Comparison of ENCODE assay signal across 1 cellular context in genomic region chr11:34063061-34063795, GRCh38.
TF ChIP-seq lines count a peak whose summit lies in the region.

No MANE protein-coding gene starts in this region.

TF ChIP-seq in HepG2, 621 proteins besides CTCF, POLR2A, EP300 and RAD21 (continued from another document):
- no peak for TF ChIP-seq TRAFD1 (CRISPR knock-in tag; IDR thresholded peaks at IDR 0.05; ENCODE audit: borderline replicate concordance)
- TF ChIP-seq ZNF24 (IDR thresholded peaks at IDR 0.05): no peak
- TF ChIP-seq PRMT3 (CRISPR knock-in tag; IDR thresholded peaks at IDR 0.05; ENCODE audit: borderline replicate concordance, low read depth): no peak
- TF ChIP-seq, protein P1, sequence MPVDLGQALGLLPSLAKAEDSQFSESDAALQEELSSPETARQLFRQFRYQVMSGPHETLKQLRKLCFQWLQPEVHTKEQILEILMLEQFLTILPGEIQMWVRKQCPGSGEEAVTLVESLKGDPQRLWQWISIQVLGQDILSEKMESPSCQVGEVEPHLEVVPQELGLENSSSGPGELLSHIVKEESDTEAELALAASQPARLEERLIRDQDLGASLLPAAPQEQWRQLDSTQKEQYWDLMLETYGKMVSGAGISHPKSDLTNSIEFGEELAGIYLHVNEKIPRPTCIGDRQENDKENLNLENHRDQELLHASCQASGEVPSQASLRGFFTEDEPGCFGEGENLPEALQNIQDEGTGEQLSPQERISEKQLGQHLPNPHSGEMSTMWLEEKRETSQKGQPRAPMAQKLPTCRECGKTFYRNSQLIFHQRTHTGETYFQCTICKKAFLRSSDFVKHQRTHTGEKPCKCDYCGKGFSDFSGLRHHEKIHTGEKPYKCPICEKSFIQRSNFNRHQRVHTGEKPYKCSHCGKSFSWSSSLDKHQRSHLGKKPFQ (CRISPR knock-in tag; IDR thresholded peaks at IDR 0.05; ENCODE audit: insufficient replicate concordance): no peak
- TF ChIP-seq, protein P2, sequence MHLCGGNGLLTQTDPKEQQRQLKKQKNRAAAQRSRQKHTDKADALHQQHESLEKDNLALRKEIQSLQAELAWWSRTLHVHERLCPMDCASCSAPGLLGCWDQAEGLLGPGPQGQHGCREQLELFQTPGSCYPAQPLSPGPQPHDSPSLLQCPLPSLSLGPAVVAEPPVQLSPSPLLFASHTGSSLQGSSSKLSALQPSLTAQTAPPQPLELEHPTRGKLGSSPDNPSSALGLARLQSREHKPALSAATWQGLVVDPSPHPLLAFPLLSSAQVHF (CRISPR knock-in tag; IDR thresholded peaks at IDR 0.05): no peak
- no peak for TF ChIP-seq ZNF790 (CRISPR knock-in tag; IDR thresholded peaks at IDR 0.05; ENCODE audit: borderline replicate concordance)
- TF ChIP-seq ZNF530 (CRISPR knock-in tag; IDR thresholded peaks at IDR 0.05; ENCODE audit: low read depth): no peak
- no peak for TF ChIP-seq KAT7 (CRISPR knock-in tag; IDR thresholded peaks at IDR 0.05; ENCODE audit: borderline replicate concordance)
- TF ChIP-seq KLF9 (CRISPR knock-in tag; IDR thresholded peaks at IDR 0.05; ENCODE audit: low read depth): no peak
- TF ChIP-seq HOXA5 (CRISPR knock-in tag; IDR thresholded peaks at IDR 0.05): no peak
- no peak for TF ChIP-seq KDM4B (CRISPR knock-in tag; IDR thresholded peaks at IDR 0.05)
- no peak for TF ChIP-seq ZNF616 (CRISPR knock-in tag; IDR thresholded peaks at IDR 0.05; ENCODE audit: low read depth)
- TF ChIP-seq ZBTB25 (CRISPR knock-in tag; IDR thresholded peaks at IDR 0.05): no peak
- TF ChIP-seq ZFP37 (CRISPR knock-in tag; IDR thresholded peaks at IDR 0.05; ENCODE audit: borderline replicate concordance): no peak
- TF ChIP-seq ZNF383 (CRISPR knock-in tag; IDR thresholded peaks at IDR 0.05; ENCODE audit: borderline replicate concordance): no peak
